Comparison of ENCODE assay signal across 16 cellular contexts in the genomic region with DNA sequence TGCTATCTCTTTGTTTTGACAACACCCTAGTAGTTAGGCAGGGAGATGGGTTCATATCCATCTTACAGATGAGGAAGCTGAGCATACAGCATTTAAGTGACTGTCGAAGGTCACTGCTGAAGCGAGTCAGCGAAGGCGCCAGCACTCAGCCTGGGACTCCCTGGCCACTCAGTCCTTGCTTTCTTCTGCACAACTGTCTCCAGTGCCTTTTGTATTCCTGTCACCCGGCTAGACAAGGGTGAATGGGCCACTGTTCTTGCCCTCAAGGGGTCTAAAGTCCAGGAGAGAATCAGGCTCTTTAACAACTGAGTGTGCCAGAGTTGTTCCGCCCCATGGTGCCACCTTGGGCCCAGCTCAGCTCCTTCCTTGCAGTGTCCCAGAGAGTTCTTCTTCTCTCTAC. TPM values are rescaled to one million over a fixed set of nuclear protein-coding genes. Genes with fewer than 3 reads are reported as not detected.
DNase-seq lines count a peak whose midpoint lies in the region; ATAC-seq and TF ChIP-seq lines count a peak whose summit lies in the region.
"Had no signal": no experiment of that assay in that cellular context is flagged by ENCODE, and none has a peak within 500 bp of the region (broad histone marks: within the 10 kb centered on the region; RNA-seq: fewer than 3 reads in every experiment).

No MANE protein-coding gene starts in this region.

- 84% methylated on average over 6 of the region's 6 CpGs for WGBS in esophagus muscularis mucosa
- WGBS in transverse colon (ENCODE audit: low coverage in 1 of 2), 2 donors = 61% methylated on average over 6 of the region's 6 CpGs; no CpG with 5 or more reads in 1 of the 2 donors

- in situ Hi-C loops in transverse colon (cut with MboI; ENCODE audit: low pct_ligation_motif_present in 1 of 4, low pct_unique_long_range_greater_than_20kb in 1 of 4, low sequenced_read_pairs in 3 of 4) = no loop called here

- DNase-seq in LoVo (ENCODE audit: low spot score) = peak; percentile 14
- DNase-seq in esophagus muscularis mucosa (ENCODE audit: extremely low spot score) = no peak
- peak; percentile 63 for DNase-seq in transverse colon
- DNase-seq in T-cell = no peak
- DNase-seq in osteocyte (ENCODE audit: extremely low spot score, unreplicated experiment) = no peak
- no peak for DNase-seq in hepatic stellate cell (ENCODE audit: low spot score)
- DNase-seq: Caco-2, DMS53, NCI-H1092, NCI-H446 treated with DMSO at 0.1 percent for 48 hours, NCI-H82, SHP77 treated with DMSO at 0.1 percent for 48 hours had no signal

- POLR2A ChIA-PET in T-cell (lab: Charles Lee) = no interaction called here

- H3K4me3 ChIP-seq in esophagus muscularis mucosa (no peak overlapping the region), mucosa of rectum (ENCODE audit: low read length in 2 of 2) (no peak overlapping the region), transverse colon (no peak overlapping the region)
- H3K4me3 ChIP-seq: GM12878 had no signal

- no peak overlapping the region for H3K27ac Mint-ChIP-seq in T-cell
- H3K27ac Mint-ChIP-seq in osteocyte (ENCODE audit: unreplicated experiment) = no peak overlapping the region

- no peak overlapping the region for H3K4me3 Mint-ChIP-seq in T-cell
- H3K4me3 Mint-ChIP-seq in osteocyte (ENCODE audit: unreplicated experiment) = no peak overlapping the region
- H3K4me3 Mint-ChIP-seq: CD14-positive monocyte had no signal

- intact Hi-C loops in esophagus muscularis mucosa (cut with DNase I) = no loop called here
- intact Hi-C loops in transverse colon (cut with DNase I; ENCODE audit: low total_unique reads) = no loop called here

- H3K27ac ChIP-seq in esophagus muscularis mucosa (replicated peaks in 1 of 4) (peak overlapping the region; percentile 29 to 98 (median 68)), mucosa of rectum (ENCODE audit: low read depth in 2 of 2, low read length in 2 of 2) (peak overlapping the region; percentile 74 to 81), transverse colon (peak overlapping the region; percentile 69 to 96 (median 94))

- CTCF ChIA-PET in T-cell (lab: Charles Lee) = no interaction called here

- H3K27me3 ChIP-seq in esophagus muscularis mucosa = peaks cover 0 to 3% (median 0%) of the 10 kb centered on the region in 4 donors
- no peaks in the 10 kb centered on the region for H3K27me3 ChIP-seq in mucosa of rectum (ENCODE audit: control insufficient read depth in 2 of 2, insufficient read depth in 2 of 2, low read length in 2 of 2)
- no peaks in the 10 kb centered on the region for H3K27me3 ChIP-seq in transverse colon

- TF ChIP-seq EP300 in esophagus muscularis mucosa (IDR thresholded peaks at IDR 0.05) (no peak), transverse colon (IDR thresholded peaks at IDR 0.05; ENCODE audit: low read depth) (no peak)

- peaks cover 42 to 89% (median 82%) of the 10 kb centered on the region in 4 donors for H3K4me1 ChIP-seq in esophagus muscularis mucosa
- peaks cover 34 to 43% of the 10 kb centered on the region in 2 donors for H3K4me1 ChIP-seq in mucosa of rectum (ENCODE audit: control insufficient read depth in 2 of 2, insufficient read depth in 2 of 2, low read length in 2 of 2)
- peaks cover 26 to 74% (median 62%) of the 10 kb centered on the region in 4 donors for H3K4me1 ChIP-seq in transverse colon

- no peaks in the 10 kb centered on the region for H3K36me3 Mint-ChIP-seq in T-cell
- H3K36me3 Mint-ChIP-seq in osteocyte (ENCODE audit: unreplicated experiment) = no peaks in the 10 kb centered on the region

- H3K4me1 Mint-ChIP-seq in T-cell = peaks cover 5 to 12% (median 11%) of the 10 kb centered on the region in 3 donors
- peaks cover 39% of the 10 kb centered on the region for H3K4me1 Mint-ChIP-seq in osteocyte (ENCODE audit: unreplicated experiment)

- H3K9ac ChIP-seq in mucosa of rectum (ENCODE audit: low read depth in 1 of 2, low read length in 2 of 2) = no peak overlapping the region

- H3K36me3 ChIP-seq in esophagus muscularis mucosa (no peaks in the 10 kb centered on the region), mucosa of rectum (ENCODE audit: control insufficient read depth in 2 of 2, insufficient read depth in 2 of 2, low read length in 2 of 2) (no peaks in the 10 kb centered on the region), transverse colon (no peaks in the 10 kb centered on the region)

- peaks cover 42 to 53% of the 10 kb centered on the region in 2 donors for H3K27me3 Mint-ChIP-seq in T-cell
- no peaks in the 10 kb centered on the region for H3K27me3 Mint-ChIP-seq in osteocyte (ENCODE audit: unreplicated experiment)

- ATAC-seq in GM19463 (IDR thresholded peaks at IDR 0.05; ENCODE audit: unreplicated experiment) (no peak), T-cell (replicated peaks in 1 of 4) (no peak)
- ATAC-seq: GM12878 had no signal

- TF ChIP-seq CTCF in esophagus muscularis mucosa (IDR thresholded peaks at IDR 0.05) = no peak
- TF ChIP-seq CTCF in transverse colon (IDR thresholded peaks at IDR 0.05) = no peak
- no peak for TF ChIP-seq CTCF in osteocyte (IDR thresholded peaks at IDR 0.05)

- TF ChIP-seq POLR2A in esophagus muscularis mucosa (IDR thresholded peaks at IDR 0.05; ENCODE audit: low read depth) = no peak
- TF ChIP-seq POLR2A in transverse colon (IDR thresholded peaks at IDR 0.05) = no peak

- H3K9me3 ChIP-seq in esophagus muscularis mucosa (no peaks in the 10 kb centered on the region), mucosa of rectum (ENCODE audit: control insufficient read depth in 2 of 2, low read length in 2 of 2) (no peaks in the 10 kb centered on the region), transverse colon (no peaks in the 10 kb centered on the region)
- H3K9me3 ChIP-seq: Caco-2 had no signal

- no peaks in the 10 kb centered on the region for H3K9me3 Mint-ChIP-seq in T-cell
- no peaks in the 10 kb centered on the region for H3K9me3 Mint-ChIP-seq in osteocyte (ENCODE audit: unreplicated experiment)

RNA-seq across cellular contexts. Expression of a gene that starts 3.2 kb away (rescaled TPM):
- total RNA-seq in esophagus muscularis mucosa (10 to 100 TPM; 46.6 to 93.0 (median 66.9) TPM), transverse colon (100 to 1,000 TPM; 115 to 326 (median 199) TPM), T-cell (under 1 TPM in 3 of 5 donors, not detected in 2; 0.12 to 0.30 (median 0.22) TPM), osteocyte (24.0 and 26.0 TPM in 2 replicates)

Comparison
In these comparisons a context has a peak if more than half of its experiments do, and no peak if none do; other contexts are left out.
1. DNase-seq: peak in LoVo (single experiment) and transverse colon (single experiment); none in esophagus muscularis mucosa (single experiment), T-cell (0 of 34), osteocyte (single experiment) and hepatic stellate cell (single experiment).
2. RNA of a gene that starts 3.2 kb away (total RNA-seq): 115 to 326 TPM in transverse colon, 46.6 to 93.0 TPM in esophagus muscularis mucosa and 24.0 to 26.0 TPM in osteocyte; 0.12 to 0.30 TPM in T-cell; every median in the first group is over 10 times any median in the second.
3. Peak in every context shown above with its lines, with median percentiles within 50 percentile points of each other: H3K27ac ChIP-seq.